Comparison of ENCODE assay signal across 16 cellular contexts in the genomic region with DNA sequence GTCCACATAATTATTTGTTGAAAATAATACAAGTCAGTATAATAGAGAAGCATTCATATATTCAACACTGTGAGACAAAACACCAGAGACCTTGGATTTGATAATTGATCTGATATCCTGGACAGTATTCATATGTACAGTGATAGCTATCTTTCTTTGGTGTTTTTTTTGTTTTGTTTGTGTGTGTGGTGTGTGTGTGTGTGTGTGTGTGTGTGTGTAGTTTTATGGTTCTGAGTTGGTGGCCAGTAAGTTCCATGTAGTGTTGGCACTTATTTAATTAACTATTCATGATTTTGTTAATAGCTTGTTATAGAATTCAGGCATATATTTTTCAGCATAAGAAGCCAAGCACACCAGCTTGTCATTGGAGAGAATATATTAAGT. TPM values are rescaled to one million over a fixed set of nuclear protein-coding genes. Genes with fewer than 3 reads are reported as not detected.
DNase-seq lines count a peak whose midpoint lies in the region; ATAC-seq and TF ChIP-seq lines count a peak whose summit lies in the region.
"Had no signal": no experiment of that assay in that cellular context is flagged by ENCODE, and none has a peak within 500 bp of the region (broad histone marks: within the 10 kb centered on the region; RNA-seq: fewer than 3 reads in every experiment).

No MANE protein-coding gene starts in this region.

- intact Hi-C loops in CD8-positive, alpha-beta T cell (cut with DNase I, micrococcal nuclease) = loop anchor here (1.0 to 10.0 kb wide), 4 partner anchors 8 to 991 kb away; a partner anchor contains a TSS
- intact Hi-C loops in activated CD8-positive, alpha-beta T cell treated with anti-CD3 and anti-CD28 coated beads for 36 hours (cut with micrococcal nuclease) = no loop called here
- intact Hi-C loops in naive thymus-derived CD4-positive, alpha-beta T cell (cut with micrococcal nuclease) = loop anchor here (1.0 to 10.0 kb wide), 5 partner anchors 8 to 1589 kb away; a partner anchor contains a TSS
- intact Hi-C loops in psoas muscle (cut with DNase I) = no loop called here

- CTCF ChIA-PET in CD8-positive, alpha-beta T cell (lab: Charles Lee) = interaction anchor here (0.8 to 2.9 kb wide), 6 partner anchors 8 to 145 kb away, joined by 3 to 14 read pairs (median 4); a partner anchor contains a TSS
- CTCF ChIA-PET in activated CD8-positive, alpha-beta T cell treated with anti-CD3 and anti-CD28 coated beads for 36 hours (lab: Charles Lee) = interaction anchor here (0.7 to 10.2 kb wide), 4 partner anchors 11 to 308 kb away, joined by 3 to 128 read pairs (median 3); a partner anchor contains a TSS
- CTCF ChIA-PET in naive thymus-derived CD4-positive, alpha-beta T cell (lab: Charles Lee) = interaction anchor here (1.4 to 3.2 kb wide), 3 partner anchors 9 to 154 kb away, joined by 3 to 15 read pairs (median 9); no protein-coding TSS in a partner anchor

- H2BK15ac ChIP-seq in mesendoderm (replicated peaks; ENCODE audit: low read depth) = no peak overlapping the region

- H3K18ac ChIP-seq in mesendoderm (ENCODE audit: low read length) = no peak overlapping the region

- peaks cover 22% of the 10 kb centered on the region for H3K36me3 Mint-ChIP-seq in CD8-positive, alpha-beta T cell
- H3K36me3 Mint-ChIP-seq in IgD-negative memory B cell = no peaks in the 10 kb centered on the region
- H3K36me3 Mint-ChIP-seq in activated CD8-positive, alpha-beta T cell treated with anti-CD3 and anti-CD28 coated beads for 36 hours (ENCODE audit: low read depth) = peaks cover 32% of the 10 kb centered on the region
- peaks cover 0 to 13% (median 5%) of the 10 kb centered on the region in 5 donors for H3K36me3 Mint-ChIP-seq in naive thymus-derived CD4-positive, alpha-beta T cell

- H3K9ac ChIP-seq in mesendoderm (ENCODE audit: low read length) = no peak overlapping the region
- H3K9ac ChIP-seq: GM23248 had no signal

- peak overlapping the region; percentile 91 for H3K27ac ChIP-seq in CD8-positive, alpha-beta T cell (ENCODE audit: low read depth, low read length)
- peak overlapping the region; percentile 86 for H3K27ac ChIP-seq in naive thymus-derived CD4-positive, alpha-beta T cell (ENCODE audit: low read depth, low read length)
- H3K27ac ChIP-seq in psoas muscle (no peak overlapping the region), mesendoderm (ENCODE audit: low read depth, low read length) (no peak overlapping the region)
- H3K27ac ChIP-seq: GM23248 had no signal

- peak overlapping the region; percentile 2 for H3K4me3 Mint-ChIP-seq in CD8-positive, alpha-beta T cell
- H3K4me3 Mint-ChIP-seq in IgD-negative memory B cell = peak overlapping the region in 2 of 4 donors; percentile 1 to 54
- peak overlapping the region; percentile 97 for H3K4me3 Mint-ChIP-seq in activated CD8-positive, alpha-beta T cell treated with anti-CD3 and anti-CD28 coated beads for 36 hours
- H3K4me3 Mint-ChIP-seq in naive thymus-derived CD4-positive, alpha-beta T cell = peak overlapping the region in 8 of 10 donors; percentile 15 to 89 (median 76)

- no peak overlapping the region for H3K4me3 ChIP-seq in CD8-positive, alpha-beta T cell (ENCODE audit: low read depth, low read length)
- no peak overlapping the region for H3K4me3 ChIP-seq in naive thymus-derived CD4-positive, alpha-beta T cell (ENCODE audit: low read length)
- H3K4me3 ChIP-seq in psoas muscle (no peak overlapping the region), mesendoderm (ENCODE audit: low read length) (no peak overlapping the region)
- H3K4me3 ChIP-seq: GM23248, tibial nerve had no signal

- H2BK120ac ChIP-seq in mesendoderm (ENCODE audit: low read depth, low read length) = no peak overlapping the region

- H3K4ac ChIP-seq in mesendoderm (ENCODE audit: low read depth, low read length) = no peak overlapping the region

- peak overlapping the region; percentile 86 for H3K27ac Mint-ChIP-seq in CD8-positive, alpha-beta T cell
- peak overlapping the region; percentile 76 to 98 (median 96) for H3K27ac Mint-ChIP-seq in IgD-negative memory B cell
- H3K27ac Mint-ChIP-seq in activated CD8-positive, alpha-beta T cell treated with anti-CD3 and anti-CD28 coated beads for 36 hours = peak overlapping the region; percentile 100
- peak overlapping the region; percentile 17 to 98 (median 97) for H3K27ac Mint-ChIP-seq in naive thymus-derived CD4-positive, alpha-beta T cell

- H3K9me3 Mint-ChIP-seq in CD8-positive, alpha-beta T cell = no peaks in the 10 kb centered on the region
- no peaks in the 10 kb centered on the region for H3K9me3 Mint-ChIP-seq in IgD-negative memory B cell
- H3K9me3 Mint-ChIP-seq in activated CD8-positive, alpha-beta T cell treated with anti-CD3 and anti-CD28 coated beads for 36 hours = no peaks in the 10 kb centered on the region
- peaks cover 0 to 3% (median 0%) of the 10 kb centered on the region in 11 donors for H3K9me3 Mint-ChIP-seq in naive thymus-derived CD4-positive, alpha-beta T cell

- H2BK5ac ChIP-seq in mesendoderm (ENCODE audit: low read length) = no peak overlapping the region

- no peak overlapping the region for H3K23ac ChIP-seq in mesendoderm (ENCODE audit: low read length)

- peaks cover 60% of the 10 kb centered on the region for H3K4me1 Mint-ChIP-seq in CD8-positive, alpha-beta T cell (ENCODE audit: low read depth)
- peaks cover 25 to 44% (median 43%) of the 10 kb centered on the region in 3 donors for H3K4me1 Mint-ChIP-seq in IgD-negative memory B cell
- peaks cover 50% of the 10 kb centered on the region for H3K4me1 Mint-ChIP-seq in activated CD8-positive, alpha-beta T cell treated with anti-CD3 and anti-CD28 coated beads for 36 hours (ENCODE audit: low read depth)
- H3K4me1 Mint-ChIP-seq in naive thymus-derived CD4-positive, alpha-beta T cell = peaks cover 32 to 73% (median 54%) of the 10 kb centered on the region in 7 donors

- TF ChIP-seq CTCF in CD8-positive, alpha-beta T cell (IDR thresholded peaks at IDR 0.05) = no peak
- no peak for TF ChIP-seq CTCF in activated CD8-positive, alpha-beta T cell treated with anti-CD3 and anti-CD28 coated beads for 36 hours (IDR thresholded peaks at IDR 0.05)
- no peak for TF ChIP-seq CTCF in psoas muscle (IDR thresholded peaks at IDR 0.05)

- POLR2A ChIA-PET in CD8-positive, alpha-beta T cell (lab: Charles Lee) = interaction anchor here (1.0 to 3.3 kb wide), 7 partner anchors 8 to 167 kb away, joined by 3 to 13 read pairs (median 3); a partner anchor contains a TSS
- POLR2A ChIA-PET in activated CD8-positive, alpha-beta T cell treated with anti-CD3 and anti-CD28 coated beads for 36 hours (lab: Charles Lee) = interaction anchor here (0.7 to 27.0 kb wide), 5 partner anchors 4 to 297 kb away, joined by 3 to 521 read pairs (median 23); a partner anchor contains a TSS
- POLR2A ChIA-PET in naive thymus-derived CD4-positive, alpha-beta T cell (lab: Charles Lee) = interaction anchor here (0.6 to 7.0 kb wide), 12 partner anchors 7 to 1463 kb away, joined by 3 to 85 read pairs (median 6); a partner anchor contains a TSS

- H3K27me3 ChIP-seq in CD8-positive, alpha-beta T cell (ENCODE audit: insufficient read depth, low read length) = no peaks in the 10 kb centered on the region
- no peaks in the 10 kb centered on the region for H3K27me3 ChIP-seq in naive thymus-derived CD4-positive, alpha-beta T cell (ENCODE audit: control insufficient read depth in 2 of 2, insufficient read depth in 2 of 2, low read length in 2 of 2)
- no peaks in the 10 kb centered on the region for H3K27me3 ChIP-seq in psoas muscle (ENCODE audit: insufficient read depth in 3 of 3, low read length in 2 of 3)
- no peaks in the 10 kb centered on the region for H3K27me3 ChIP-seq in mesendoderm (ENCODE audit: insufficient read depth, low read length, poor library complexity)
- H3K27me3 ChIP-seq: tibial nerve had no signal

- H3K4me2 ChIP-seq in mesendoderm (ENCODE audit: low read length) = no peak overlapping the region

- peaks cover 60% of the 10 kb centered on the region for H3K4me1 ChIP-seq in CD8-positive, alpha-beta T cell (ENCODE audit: insufficient read depth, low read length)
- H3K4me1 ChIP-seq in naive thymus-derived CD4-positive, alpha-beta T cell (ENCODE audit: control insufficient read depth in 2 of 2, insufficient read depth in 2 of 2, low read length in 2 of 2) = peaks cover 52 to 69% of the 10 kb centered on the region in 2 donors
- H3K4me1 ChIP-seq in psoas muscle = peaks cover 11% of the 10 kb centered on the region
- no peaks in the 10 kb centered on the region for H3K4me1 ChIP-seq in mesendoderm (ENCODE audit: control insufficient read depth, low read depth, low read length)

- peaks cover 14% of the 10 kb centered on the region for H3K36me3 ChIP-seq in CD8-positive, alpha-beta T cell (ENCODE audit: insufficient read depth, low read length)
- H3K36me3 ChIP-seq in naive thymus-derived CD4-positive, alpha-beta T cell (ENCODE audit: control insufficient read depth in 2 of 3, insufficient read depth in 3 of 3, low read length in 3 of 3) = peaks cover 14 to 23% (median 15%) of the 10 kb centered on the region in 3 experiments
- H3K36me3 ChIP-seq in psoas muscle (ENCODE audit: insufficient read depth in 1 of 2, low read depth in 1 of 2) = peaks cover 8 to 22% of the 10 kb centered on the region in 2 donors
- H3K36me3 ChIP-seq in mesendoderm (ENCODE audit: control insufficient read depth, insufficient read depth, low read length) = peaks cover 8% of the 10 kb centered on the region

- no peak for ATAC-seq in CD8-positive, alpha-beta T cell
- no peak for ATAC-seq in activated CD8-positive, alpha-beta T cell treated with anti-CD3 and anti-CD28 coated beads for 36 hours
- ATAC-seq in naive thymus-derived CD4-positive, alpha-beta T cell = no peak
- no peak for ATAC-seq in psoas muscle

- no peak overlapping the region for H4K5ac ChIP-seq in mesendoderm (ENCODE audit: low read length)

- no peak overlapping the region for H2AK5ac ChIP-seq in mesendoderm (ENCODE audit: low read length)

- no peak overlapping the region for H3K56ac ChIP-seq in mesendoderm (ENCODE audit: low read length)

- H3K79me2 ChIP-seq in mesendoderm (ENCODE audit: control insufficient read depth, insufficient read depth, low read length) = peaks cover 21% of the 10 kb centered on the region

- no peak for DNase-seq in CD8-positive, alpha-beta T cell
- DNase-seq in activated CD8-positive, alpha-beta T cell treated with anti-CD3 and anti-CD28 coated beads for 36 hours = no peak
- DNase-seq in naive thymus-derived CD4-positive, alpha-beta T cell = no peak
- no peak for DNase-seq in MV-4-11 (lab: John Stamatoyannopoulos, UW)
- no peak for DNase-seq in psoas muscle
- no peak for DNase-seq in mesendoderm
- DNase-seq: activated gamma-delta T cell, C1 segment of cervical spinal cord, DMS79 treated with DMSO at 0.1 percent for 48 hours, GM23248, midbrain, NCI-H187 treated with DMSO at 0.1 percent for 48 hours had no signal

- no peak overlapping the region for H4K8ac ChIP-seq in mesendoderm (ENCODE audit: low read depth, low read length)

- H3K27me3 Mint-ChIP-seq in CD8-positive, alpha-beta T cell (ENCODE audit: low read depth) = no peaks in the 10 kb centered on the region
- H3K27me3 Mint-ChIP-seq in IgD-negative memory B cell = peaks cover 3% of the 10 kb centered on the region
- H3K27me3 Mint-ChIP-seq in activated CD8-positive, alpha-beta T cell treated with anti-CD3 and anti-CD28 coated beads for 36 hours = no peaks in the 10 kb centered on the region
- H3K27me3 Mint-ChIP-seq in naive thymus-derived CD4-positive, alpha-beta T cell = no peaks in the 10 kb centered on the region

- peaks cover 13% of the 10 kb centered on the region for H3K79me1 ChIP-seq in mesendoderm (ENCODE audit: low read length)

- no peaks in the 10 kb centered on the region for H3K9me3 ChIP-seq in CD8-positive, alpha-beta T cell (ENCODE audit: low read length)
- no peaks in the 10 kb centered on the region for H3K9me3 ChIP-seq in naive thymus-derived CD4-positive, alpha-beta T cell (ENCODE audit: control insufficient read depth in 2 of 3, low read length in 3 of 3)
- H3K9me3 ChIP-seq in psoas muscle = no peaks in the 10 kb centered on the region
- H3K9me3 ChIP-seq: tibial nerve had no signal

RNA-seq across cellular contexts. Expression of a gene that starts 1.6 kb away (rescaled TPM):
- total RNA-seq in CD8-positive, alpha-beta T cell = 1 to 10 TPM; 1.2 TPM
- polyA plus RNA-seq in IgD-negative memory B cell (1.3 TPM), psoas muscle (under 1 TPM in 2 of 3 donors, not detected in 1; 0.18 to 0.20 TPM)
- total RNA-seq in activated CD8-positive, alpha-beta T cell treated with anti-CD3 and anti-CD28 coated beads for 36 hours = 10 to 100 TPM; 11.8 to 12.0 TPM
- total RNA-seq in naive thymus-derived CD4-positive, alpha-beta T cell = 1 to 10 TPM in 3 of 5 experiments, under 1 TPM in 2; 0.68 to 1.7 (median 1.0) TPM
- under 1 TPM; 0.23 to 0.48 TPM for polyA plus RNA-seq in naive thymus-derived CD4-positive, alpha-beta T cell
- total RNA-seq in psoas muscle = not detected
- 0.03 TPM for polyA plus RNA-seq in mesendoderm (2013, experiment 1 of 2)
- polyA plus RNA-seq in mesendoderm (2013, experiment 2 of 2) = 0.07 TPM
- total RNA-seq: M059J, NCI-H460 had no signal

RNA-seq across cellular contexts. Expression of a gene that starts 2.0 kb away (rescaled TPM):
- total RNA-seq in CD8-positive, alpha-beta T cell = 100 to 1,000 TPM in 1 of 2 experiments, 10 to 100 TPM in 1; 97.6 to 114 TPM
- polyA plus RNA-seq in IgD-negative memory B cell (37.5 TPM), psoas muscle (10 to 100 TPM; 48.4 to 93.4 (median 60.8) TPM)
- 100 to 1,000 TPM; 165 to 171 TPM for total RNA-seq in activated CD8-positive, alpha-beta T cell treated with anti-CD3 and anti-CD28 coated beads for 36 hours
- 100 to 1,000 TPM in 4 of 5 experiments, 10 to 100 TPM in 1; 87.6 to 122 (median 109) TPM for total RNA-seq in naive thymus-derived CD4-positive, alpha-beta T cell
- 10 to 100 TPM; 24.9 to 46.6 TPM for polyA plus RNA-seq in naive thymus-derived CD4-positive, alpha-beta T cell
- total RNA-seq in psoas muscle = 10 to 100 TPM; 29.3 to 70.6 (median 59.1) TPM
- 59.7 TPM for polyA plus RNA-seq in mesendoderm (2013, experiment 1 of 2)
- polyA plus RNA-seq in mesendoderm (2013, experiment 2 of 2) = 60.8 TPM

RNA-seq across cellular contexts. Expression of a gene that starts 7.4 kb away (rescaled TPM):
- 10 to 100 TPM; 74.4 to 76.3 TPM for total RNA-seq in CD8-positive, alpha-beta T cell
- polyA plus RNA-seq in IgD-negative memory B cell (3.3 TPM), psoas muscle (10 to 100 TPM in 1 of 3 donors, 1 to 10 TPM in 2; 4.0 to 15.7 (median 6.0) TPM)
- total RNA-seq in activated CD8-positive, alpha-beta T cell treated with anti-CD3 and anti-CD28 coated beads for 36 hours = 10 to 100 TPM; 59.0 to 62.1 TPM
- 10 to 100 TPM; 41.0 to 89.3 (median 58.9) TPM for total RNA-seq in naive thymus-derived CD4-positive, alpha-beta T cell
- polyA plus RNA-seq in naive thymus-derived CD4-positive, alpha-beta T cell = 1 to 10 TPM; 2.7 to 3.1 TPM
- 10 to 100 TPM; 11.0 to 18.5 (median 14.6) TPM for total RNA-seq in psoas muscle
- 11.5 TPM for polyA plus RNA-seq in mesendoderm (2013, experiment 1 of 2)
- polyA plus RNA-seq in mesendoderm (2013, experiment 2 of 2) = 11.9 TPM

RNA-seq across cellular contexts. Expression of a gene that starts 15.6 kb away (rescaled TPM):
- 100 to 1,000 TPM; 331 to 334 TPM for total RNA-seq in CD8-positive, alpha-beta T cell
- 214 TPM for polyA plus RNA-seq in IgD-negative memory B cell
- total RNA-seq in activated CD8-positive, alpha-beta T cell treated with anti-CD3 and anti-CD28 coated beads for 36 hours = 100 to 1,000 TPM; 275 to 286 TPM
- 100 to 1,000 TPM; 242 to 356 (median 328) TPM for total RNA-seq in naive thymus-derived CD4-positive, alpha-beta T cell
- 100 to 1,000 TPM; 240 to 294 TPM for polyA plus RNA-seq in naive thymus-derived CD4-positive, alpha-beta T cell
- 100 to 1,000 TPM; 278 to 337 (median 305) TPM for total RNA-seq in psoas muscle
- 100 to 1,000 TPM; 257 to 358 (median 311) TPM for polyA plus RNA-seq in psoas muscle
- polyA plus RNA-seq in mesendoderm (2013, experiment 1 of 2) = 193 TPM
- polyA plus RNA-seq in mesendoderm (2013, experiment 2 of 2) = 197 TPM

RNA-seq across cellular contexts. Expression of a gene that starts 18.0 kb away (rescaled TPM):
- total RNA-seq in CD8-positive, alpha-beta T cell = 10 to 100 TPM; 56.4 to 61.6 TPM
- polyA plus RNA-seq in IgD-negative memory B cell = 63.2 TPM
- total RNA-seq in activated CD8-positive, alpha-beta T cell treated with anti-CD3 and anti-CD28 coated beads for 36 hours = 10 to 100 TPM; 45.6 to 49.5 TPM
- 100 to 1,000 TPM in 3 of 5 experiments, 10 to 100 TPM in 2; 67.8 to 112 (median 102) TPM for total RNA-seq in naive thymus-derived CD4-positive, alpha-beta T cell
- polyA plus RNA-seq in naive thymus-derived CD4-positive, alpha-beta T cell = 10 to 100 TPM; 37.0 to 52.0 TPM
- 1 to 10 TPM; 2.9 to 5.7 (median 4.0) TPM for total RNA-seq in psoas muscle
- 1 to 10 TPM; 3.1 to 4.3 (median 3.4) TPM for polyA plus RNA-seq in psoas muscle
- polyA plus RNA-seq in mesendoderm (2013, experiment 1 of 2) = 4.3 TPM
- 4.2 TPM for polyA plus RNA-seq in mesendoderm (2013, experiment 2 of 2)

Comparison
In these comparisons a context has a peak if more than half of its experiments do, and no peak if none do; other contexts are left out.
1. H3K27ac ChIP-seq: peak in CD8-positive, alpha-beta T cell (single experiment) and naive thymus-derived CD4-positive, alpha-beta T cell (single experiment); none in psoas muscle (single experiment) and mesendoderm (single experiment).
2. RNA of a gene that starts 1.6 kb away (total RNA-seq): 11.8 to 12.0 TPM in activated CD8-positive, alpha-beta T cell treated with anti-CD3 and anti-CD28 coated beads for 36 hours; 1.2 TPM in CD8-positive, alpha-beta T cell, 0.68 to 1.7 TPM in naive thymus-derived CD4-positive, alpha-beta T cell and not detected in psoas muscle; every median in the first group is over 4 times any median in the second.
3. intact Hi-C loops: an anchor here in CD8-positive, alpha-beta T cell (1.0 to 10.0 kb wide) and naive thymus-derived CD4-positive, alpha-beta T cell (1.0 to 10.0 kb wide); none called in activated CD8-positive, alpha-beta T cell treated with anti-CD3 and anti-CD28 coated beads for 36 hours and psoas muscle.
4. Peak in every context shown above with its lines, with median percentiles within 50 percentile points of each other: H3K27ac Mint-ChIP-seq.